9 cellular contexts compared by ENCODE assay signal in genomic region chr13:110126391-110126961, GRCh38.
DNase-seq lines count a peak whose midpoint lies in the region; ATAC-seq and TF ChIP-seq lines count a peak whose summit lies in the region.
"Had no signal": no experiment of that assay in that cellular context is flagged by ENCODE, and none has a peak within 500 bp of the region (broad histone marks: within the 10 kb centered on the region; RNA-seq: fewer than 3 reads in every experiment).

No MANE protein-coding gene starts in this region.

- TF ChIP-seq POLR2A in transverse colon (IDR thresholded peaks at IDR 0.05) = no peak

- no peak for TF ChIP-seq EP300 in transverse colon (IDR thresholded peaks at IDR 0.05; ENCODE audit: low read depth)

- 48% methylated on average over 12 of the region's 12 CpGs; no CpG with 5 or more reads in 1 of the 2 donors for WGBS in transverse colon (ENCODE audit: low coverage in 1 of 2), 2 donors

- H3K9me3 ChIP-seq in transverse colon = no peaks in the 10 kb centered on the region

- DNase-seq in DMS53 (lab: John Stamatoyannopoulos, UW) = peak; percentile 52
- DNase-seq in DMS53 treated with DMSO at 0.1 percent for 48 hours (lab: John Stamatoyannopoulos, UW; ENCODE audit: unreplicated experiment) = no peak
- peak; percentile 94 to 99 for DNase-seq in cardiac fibroblast (ENCODE audit: low read depth in 2 of 2)
- DNase-seq in left lobe of liver (ENCODE audit: low spot score) = no peak
- no peak for DNase-seq in transverse colon
- DNase-seq in NK-92 treated with Interleukin-12 subunit alpha and Interleukin-12 subunit beta, amount 100 ng/mL, for 24 hours (lab: John Stamatoyannopoulos, UW) = no peak
- DNase-seq in CD1c-positive myeloid dendritic cell (ENCODE audit: extremely low spot score) = no peak

- H3K36me3 ChIP-seq in transverse colon = no peaks in the 10 kb centered on the region

- no peak for TF ChIP-seq CTCF in cardiac fibroblast (IDR thresholded peaks at IDR 0.05; ENCODE audit: low read depth, low read length)
- TF ChIP-seq CTCF in transverse colon (IDR thresholded peaks at IDR 0.05) = no peak

- H3K4me3 ChIP-seq in cardiac fibroblast (replicated peaks in 1 of 2; ENCODE audit: low read depth in 2 of 2, low read length in 2 of 2) (peak overlapping the region in 1 of 2 donors; percentile 30), transverse colon (no peak overlapping the region)

- peaks cover 0 to 16% (median 4%) of the 10 kb centered on the region in 4 donors for H3K4me1 ChIP-seq in transverse colon

- peaks cover 7% of the 10 kb centered on the region for H3K27me3 ChIP-seq in transverse colon

- peak; percentile 29 for ATAC-seq in left lobe of liver
- no peak for ATAC-seq in HG03025 (IDR thresholded peaks at IDR 0.05; ENCODE audit: low FRiP score, unreplicated experiment)

- H3K27ac ChIP-seq in transverse colon = peak overlapping the region; percentile 66 to 75 (median 70)
- H3K27ac ChIP-seq: 22Rv1 had no signal

- intact Hi-C loops in transverse colon (cut with DNase I; ENCODE audit: low total_unique reads) = no loop called here

- in situ Hi-C loops in transverse colon (cut with MboI; ENCODE audit: low pct_ligation_motif_present in 1 of 4, low pct_unique_long_range_greater_than_20kb in 1 of 4, low sequenced_read_pairs in 3 of 4) = no loop called here

Comparison
In these comparisons a context has a peak if more than half of its experiments do, and no peak if none do; other contexts are left out.
1. DNase-seq: peak in DMS53 (single experiment) and cardiac fibroblast (2 of 2); none in DMS53 treated with DMSO at 0.1 percent for 48 hours (single experiment), left lobe of liver (single experiment), transverse colon (single experiment), NK-92 treated with Interleukin-12 subunit alpha and Interleukin-12 subunit beta, amount 100 ng/mL, for 24 hours (single experiment) and CD1c-positive myeloid dendritic cell (single experiment).